9 cellular contexts compared by ENCODE assay signal in the genomic region with DNA sequence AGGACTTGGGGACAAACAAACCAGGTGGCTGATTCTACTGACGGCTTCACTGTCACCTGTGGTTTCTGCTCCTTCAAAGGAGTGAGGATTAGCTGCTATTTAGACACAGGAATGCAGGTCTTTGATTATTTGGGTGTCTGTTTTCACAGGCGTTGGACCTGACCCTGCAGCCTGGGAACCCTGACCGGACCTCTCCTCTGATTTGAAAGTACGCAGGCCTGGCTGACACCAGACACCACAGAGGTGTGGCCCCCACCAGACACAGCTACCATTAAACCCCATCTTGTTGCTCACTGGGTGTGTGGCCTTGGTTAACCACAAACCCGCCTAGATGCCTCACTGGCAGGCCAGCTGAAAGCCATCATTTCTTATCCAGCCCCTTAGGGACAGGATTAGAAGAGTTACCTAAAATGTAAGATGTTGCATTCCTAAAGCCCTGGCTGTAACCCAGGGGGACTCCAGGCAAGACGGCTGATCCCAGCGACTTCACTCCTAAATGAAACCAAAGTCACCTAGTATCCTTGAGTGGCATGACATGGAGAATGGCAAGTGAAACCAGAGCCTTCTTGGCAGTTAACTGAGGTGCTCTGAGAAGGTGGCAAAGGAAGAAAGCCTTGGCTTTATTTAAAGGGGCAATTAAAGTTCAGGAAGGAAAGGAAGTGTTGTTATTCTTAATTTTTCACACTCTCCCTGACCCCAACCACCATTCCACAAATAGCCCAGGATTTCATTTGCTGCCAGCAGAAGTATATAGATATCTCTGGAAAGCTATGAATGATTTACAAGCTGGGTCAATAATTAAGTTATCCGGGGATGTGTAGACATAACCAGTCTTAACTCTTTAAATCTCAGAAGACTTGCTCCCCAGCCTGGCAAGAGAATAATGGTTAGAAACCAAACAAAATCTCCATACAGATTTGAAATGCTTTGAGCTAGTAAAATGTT.
A peak's percentile ranks its signal among the peaks of the same experiment; 100 is the strongest.
DNase-seq lines count a peak whose midpoint lies in the region; ATAC-seq and TF ChIP-seq lines count a peak whose summit lies in the region.
"Had no signal": no experiment of that assay in that cellular context is flagged by ENCODE, and none has a peak within 500 bp of the region (broad histone marks: within the 10 kb centered on the region; RNA-seq: fewer than 3 reads in every experiment).

No MANE protein-coding gene starts in this region.

- no peak overlapping the region for H3K4me3 Mint-ChIP-seq in activated T-helper 1 cell treated with anti-CD3 and anti-CD28 coated beads, Interleukin-12 subunit alpha, Interleukin-12 subunit beta, Interleukin-2, Interleukin-4 antibody, amounts not matched to agents 30 ng/mL and 10 ng/mL and 1 ng/mL, durations not matched to agents 14 hours and 24 hours and 36 hours

- DNase-seq in AG09319 (ENCODE audit: extremely low read depth, low read depth) (peak; percentile 36), NAMALWA (ENCODE audit: low spot score) (peak; percentile 6), fibroblast of villous mesenchyme (ENCODE audit: low read depth) (peak; percentile 93), omental fat pad (ENCODE audit: low spot score) (no peak), NCI-H1048 (lab: John Stamatoyannopoulos, UW) (no peak), GDM1 (lab: John Stamatoyannopoulos, UW) (no peak)
- no peak for DNase-seq in activated T-helper 1 cell treated with anti-CD3 and anti-CD28 coated beads, Interleukin-12 subunit alpha, Interleukin-12 subunit beta, Interleukin-2, Interleukin-4 antibody, amounts not matched to agents 30 ng/mL and 10 ng/mL and 1 ng/mL, durations not matched to agents 14 hours and 24 hours and 36 hours (ENCODE audit: low spot score)

- no peak overlapping the region for H3K4me3 ChIP-seq in fibroblast of villous mesenchyme (ENCODE audit: low read depth, low read length)

- no peak overlapping the region for H3K27ac Mint-ChIP-seq in activated T-helper 1 cell treated with anti-CD3 and anti-CD28 coated beads, Interleukin-12 subunit alpha, Interleukin-12 subunit beta, Interleukin-2, Interleukin-4 antibody, amounts not matched to agents 30 ng/mL and 10 ng/mL and 1 ng/mL, durations not matched to agents 14 hours and 24 hours and 36 hours
- H3K27ac Mint-ChIP-seq: activated naive CD4-positive, alpha-beta T cell treated with anti-CD3 and anti-CD28 coated beads, Interleukin-2, amount 50 U/mL, for 72 hours had no signal

- intact Hi-C loops in activated T-helper 1 cell treated with anti-CD3 and anti-CD28 coated beads, Interleukin-12 subunit alpha, Interleukin-12 subunit beta, Interleukin-2, Interleukin-4 antibody, amounts not matched to agents 30 ng/mL and 10 ng/mL and 1 ng/mL, durations not matched to agents 14 hours and 24 hours and 36 hours (cut with micrococcal nuclease): no loop called here

- ATAC-seq in GM21619 (IDR thresholded peaks at IDR 0.05; ENCODE audit: unreplicated experiment) (peak; percentile 87), omental fat pad (ENCODE audit: low FRiP score) (no peak)

- H3K4me1 Mint-ChIP-seq in activated T-helper 1 cell treated with anti-CD3 and anti-CD28 coated beads, Interleukin-12 subunit alpha, Interleukin-12 subunit beta, Interleukin-2, Interleukin-4 antibody, amounts not matched to agents 30 ng/mL and 10 ng/mL and 1 ng/mL, durations not matched to agents 14 hours and 24 hours and 36 hours (ENCODE audit: low read depth): no peaks in the 10 kb centered on the region

- no peaks in the 10 kb centered on the region for H3K36me3 Mint-ChIP-seq in activated T-helper 1 cell treated with anti-CD3 and anti-CD28 coated beads, Interleukin-12 subunit alpha, Interleukin-12 subunit beta, Interleukin-2, Interleukin-4 antibody, amounts not matched to agents 30 ng/mL and 10 ng/mL and 1 ng/mL, durations not matched to agents 14 hours and 24 hours and 36 hours (ENCODE audit: low read depth)
- H3K36me3 Mint-ChIP-seq: activated naive CD4-positive, alpha-beta T cell treated with anti-CD3 and anti-CD28 coated beads, Interleukin-2, amount 50 U/mL, for 72 hours had no signal

- TF ChIP-seq CTCF in AG09319 (IDR thresholded peaks at IDR 0.05; ENCODE audit: low read depth, low read length) (no peak), fibroblast of villous mesenchyme (IDR thresholded peaks at IDR 0.05; ENCODE audit: insufficient read depth, low read depth, low read length) (no peak), omental fat pad (IDR thresholded peaks at IDR 0.05) (no peak)

- H3K27me3 Mint-ChIP-seq in activated T-helper 1 cell treated with anti-CD3 and anti-CD28 coated beads, Interleukin-12 subunit alpha, Interleukin-12 subunit beta, Interleukin-2, Interleukin-4 antibody, amounts not matched to agents 30 ng/mL and 10 ng/mL and 1 ng/mL, durations not matched to agents 14 hours and 24 hours and 36 hours (ENCODE audit: insufficient read depth): peaks cover 4% of the 10 kb centered on the region

- no peaks in the 10 kb centered on the region for H3K9me3 Mint-ChIP-seq in activated T-helper 1 cell treated with anti-CD3 and anti-CD28 coated beads, Interleukin-12 subunit alpha, Interleukin-12 subunit beta, Interleukin-2, Interleukin-4 antibody, amounts not matched to agents 30 ng/mL and 10 ng/mL and 1 ng/mL, durations not matched to agents 14 hours and 24 hours and 36 hours
- H3K9me3 Mint-ChIP-seq: activated naive CD4-positive, alpha-beta T cell treated with anti-CD3 and anti-CD28 coated beads, Interleukin-2, amount 50 U/mL, for 72 hours had no signal

Comparison
In these comparisons a context has a peak if more than half of its experiments do, and no peak if none do; other contexts are left out.
1. DNase-seq: peak in AG09319 (single experiment), NAMALWA (single experiment) and fibroblast of villous mesenchyme (single experiment); none in omental fat pad (single experiment), NCI-H1048 (single experiment), activated T-helper 1 cell treated with anti-CD3 and anti-CD28 coated beads, Interleukin-12 subunit alpha, Interleukin-12 subunit beta, Interleukin-2, Interleukin-4 antibody, amounts not matched to agents 30 ng/mL and 10 ng/mL and 1 ng/mL, durations not matched to agents 14 hours and 24 hours and 36 hours (single experiment) and GDM1 (single experiment).